ENCODE assay signal across 8 cellular contexts in the genomic region with DNA sequence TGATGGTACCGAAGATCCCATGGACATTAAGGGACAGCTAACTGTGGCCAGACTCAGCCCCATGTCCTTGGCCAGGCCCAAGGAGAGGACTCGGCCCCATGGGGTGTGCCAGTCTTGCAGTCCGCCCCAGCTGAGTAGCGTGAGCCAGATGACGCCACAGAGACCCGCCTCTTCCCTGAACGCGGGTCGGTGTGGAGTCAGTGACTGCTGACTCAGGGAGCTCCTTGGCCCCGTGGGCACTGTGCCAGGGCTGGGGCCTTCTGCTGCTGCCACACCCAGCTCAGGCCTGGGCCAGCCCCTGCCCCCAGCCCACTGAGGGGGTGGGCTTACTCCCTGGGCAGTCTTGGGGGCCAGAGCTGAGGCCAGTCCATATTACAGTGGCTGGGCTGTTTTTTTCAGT. TPM values are rescaled to one million over a fixed set of nuclear protein-coding genes. Genes with fewer than 3 reads are reported as not detected.
DNase-seq lines count a peak whose midpoint lies in the region; ATAC-seq, FAIRE-seq and TF ChIP-seq lines count a peak whose summit lies in the region.
"Had no signal": no experiment of that assay in that cellular context is flagged by ENCODE, and none has a peak within 500 bp of the region (broad histone marks: within the 10 kb centered on the region; RNA-seq: fewer than 3 reads in every experiment).

No MANE protein-coding gene starts in this region.

- TF ChIP-seq CTCF in astrocyte (IDR thresholded peaks at IDR 0.05; ENCODE audit: insufficient read depth, low read depth, low read length) (no peak), thoracic aorta (IDR thresholded peaks at IDR 0.05) (no peak)

- H3K27me3 ChIP-seq in astrocyte (ENCODE audit: insufficient read depth, low read length) (no peaks in the 10 kb centered on the region), thoracic aorta (replicated peaks; ENCODE audit: insufficient read depth) (no peaks in the 10 kb centered on the region)

- DNase-seq in HPDE6-E6E7 (ENCODE audit: extremely low spot score) = peak; percentile 99
- peak; percentile 82 for DNase-seq in astrocyte (ENCODE audit: low read depth)
- peak; percentile 93 for DNase-seq in iris pigment epithelial cell (ENCODE audit: low read depth)
- peak; percentile 36 for DNase-seq in thoracic aorta (ENCODE audit: low spot score)
- DNase-seq in amygdala (lab: John Stamatoyannopoulos, UW) = no peak
- DNase-seq in NCI-H187 (lab: John Stamatoyannopoulos, UW) = no peak
- DNase-seq in NCI-H510A (lab: John Stamatoyannopoulos, UW) = no peak
- DNase-seq: activated T-cell treated with anti-CD3 and anti-CD28 coated beads, Interleukin-2, amount 50 U/mL, for 24 hours had no signal

- H3K9ac ChIP-seq in astrocyte (ENCODE audit: low read length) = no peak overlapping the region

- H3K27ac Mint-ChIP-seq in astrocyte (ENCODE audit: unreplicated experiment) = no peak overlapping the region
- H3K27ac Mint-ChIP-seq: activated T-cell treated with anti-CD3 and anti-CD28 coated beads, Interleukin-2, amount 50 U/mL, for 24 hours had no signal

- H3K9me3 Mint-ChIP-seq in astrocyte (ENCODE audit: unreplicated experiment) = peaks cover 1% of the 10 kb centered on the region
- H3K9me3 Mint-ChIP-seq: activated T-cell treated with anti-CD3 and anti-CD28 coated beads, Interleukin-2, amount 50 U/mL, for 24 hours had no signal

- H3K4me3 ChIP-seq in astrocyte (ENCODE audit: insufficient read depth, low read depth, low read length) (no peak overlapping the region), thoracic aorta (no peak overlapping the region)

- peaks cover 6% of the 10 kb centered on the region for H4K20me1 ChIP-seq in astrocyte (ENCODE audit: insufficient read depth, low read length)

- H3K4me1 ChIP-seq in astrocyte (ENCODE audit: insufficient read depth, low read length) (peaks cover 9% of the 10 kb centered on the region), thoracic aorta (ENCODE audit: control insufficient read depth in 1 of 2, low read depth in 2 of 2) (peaks cover 3 to 7% of the 10 kb centered on the region in 2 donors)

- H3K27me3 Mint-ChIP-seq in astrocyte (ENCODE audit: low read depth, unreplicated experiment) = peaks cover 5% of the 10 kb centered on the region
- H3K27me3 Mint-ChIP-seq: activated T-cell treated with anti-CD3 and anti-CD28 coated beads, Interleukin-2, amount 50 U/mL, for 24 hours had no signal

- H3K79me2 ChIP-seq in astrocyte (ENCODE audit: insufficient read depth, low read length) = no peaks in the 10 kb centered on the region

- FAIRE-seq in astrocyte (lab: Jason Lieb, UNC) = no peak

- H2AFZ ChIP-seq in astrocyte (ENCODE audit: low read depth, low read length) = no peak overlapping the region

- no peaks in the 10 kb centered on the region for H3K4me1 Mint-ChIP-seq in astrocyte (ENCODE audit: low read depth, unreplicated experiment)

- H3K36me3 ChIP-seq in astrocyte (ENCODE audit: insufficient read depth, low read length) (peaks cover 6% of the 10 kb centered on the region), thoracic aorta (peaks cover 24% of the 10 kb centered on the region)

- peak overlapping the region; percentile 38 for H3K4me2 ChIP-seq in astrocyte (ENCODE audit: low read length)

- H3K9me3 ChIP-seq in astrocyte (ENCODE audit: insufficient read depth, low read depth, low read length) (no peaks in the 10 kb centered on the region), thoracic aorta (no peaks in the 10 kb centered on the region)

- peaks cover 2% of the 10 kb centered on the region for H3K36me3 Mint-ChIP-seq in astrocyte (ENCODE audit: low read depth, unreplicated experiment)

- ATAC-seq in thoracic aorta (ENCODE audit: insufficient number of reproducible peaks, low FRiP score, low read depth) = no peak

- no peak overlapping the region for H3K4me3 Mint-ChIP-seq in astrocyte (ENCODE audit: unreplicated experiment)
- H3K4me3 Mint-ChIP-seq: activated T-cell treated with anti-CD3 and anti-CD28 coated beads, Interleukin-2, amount 50 U/mL, for 24 hours had no signal

- no peak overlapping the region for H3K27ac ChIP-seq in astrocyte (ENCODE audit: low read depth, low read length)
- peak overlapping the region; percentile 38 to 77 for H3K27ac ChIP-seq in thoracic aorta

RNA-seq across cellular contexts. Expression of gene PLXNA1, which starts 52.8 kb away (rescaled TPM):
- 63.3 and 64.3 TPM in 2 replicates for total RNA-seq in astrocyte
- 100 to 1,000 TPM in 1 of 2 donors, 10 to 100 TPM in 1; 70.1 to 102 TPM for total RNA-seq in thoracic aorta

Comparison
In these comparisons a context has a peak if more than half of its experiments do, and no peak if none do; other contexts are left out.
1. DNase-seq: peak in HPDE6-E6E7 (single experiment), astrocyte (single experiment), iris pigment epithelial cell (single experiment) and thoracic aorta (single experiment); none in amygdala (0 of 56), NCI-H187 (0 of 2) and NCI-H510A (single experiment).